ENCODE assay signal across 8 cellular contexts in the genomic region with DNA sequence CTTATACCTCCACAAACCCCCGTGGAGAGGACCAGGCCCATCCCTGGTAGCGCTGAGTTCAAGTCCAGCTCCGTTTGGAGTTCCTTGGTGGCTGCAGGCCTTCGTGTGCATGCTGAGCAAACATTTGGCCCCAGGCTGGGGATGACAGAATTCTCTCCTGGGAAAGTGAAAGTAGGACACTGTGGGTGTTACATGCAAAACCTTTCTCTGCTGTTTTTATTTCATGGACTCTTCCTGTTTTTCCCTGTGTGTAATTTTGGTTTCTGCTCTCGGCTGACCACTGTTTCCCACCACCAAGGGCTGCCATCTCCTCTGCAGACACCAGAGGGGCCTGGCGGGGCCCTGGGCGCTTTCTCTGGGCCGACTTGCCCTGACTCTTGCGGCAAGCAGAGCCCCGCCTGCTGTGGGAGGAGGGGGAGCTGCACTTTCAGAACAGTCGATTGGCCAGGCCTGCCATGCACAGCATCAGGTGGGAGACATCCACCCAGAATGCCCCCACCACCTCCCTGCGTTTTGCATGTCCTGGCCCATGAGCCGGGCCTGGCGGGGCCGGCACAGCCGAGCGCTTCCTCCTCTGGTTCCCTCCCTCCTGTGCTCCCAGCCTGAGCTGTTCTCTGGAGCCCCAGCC.
DNase-seq lines count a peak whose midpoint lies in the region; ATAC-seq and TF ChIP-seq lines count a peak whose summit lies in the region.

No MANE protein-coding gene starts in this region.

- H3K27ac Mint-ChIP-seq in central memory CD8-positive, alpha-beta T cell (ENCODE audit: low read depth) = peak overlapping the region; percentile 25

- peak overlapping the region; percentile 4 for H3K27ac ChIP-seq in RWPE2 (ENCODE audit: poor library complexity, severe bottlenecking)
- peak overlapping the region; percentile 90 to 95 (median 92) for H3K27ac ChIP-seq in right lobe of liver

- DNase-seq in RWPE2 (ENCODE audit: low spot score) = no peak
- DNase-seq in central memory CD8-positive, alpha-beta T cell (ENCODE audit: low spot score in 2 of 2) = no peak
- peak; percentile 65 to 80 (median 77) for DNase-seq in right lobe of liver
- DNase-seq in stimulated activated CD8-positive, alpha-beta memory T cell treated with anti-CD3 and anti-CD28 coated beads, Interleukin-4, amount 100 ng/mL, for 48 hours = peak; percentile 70
- DNase-seq in NCI-H146 (lab: John Stamatoyannopoulos, UW) = no peak
- no peak for DNase-seq in NCI-H146 treated with DMSO at 0.1 percent for 48 hours (lab: John Stamatoyannopoulos, UW; ENCODE audit: unreplicated experiment)

- peak overlapping the region; percentile 12 for H3K4me3 ChIP-seq in RWPE2 (ENCODE audit: severe bottlenecking)
- H3K4me3 ChIP-seq in right lobe of liver = peak overlapping the region; percentile 11 to 45 (median 40)

- WGBS in right lobe of liver (ENCODE audit: insufficient coverage, low coverage, low lambda C conversion rate, missing lambda C conversion rate) = 11% methylated on average over 5 of the region's 17 CpGs

- TF ChIP-seq CTCF in RWPE2 (IDR thresholded peaks at IDR 0.05; ENCODE audit: poor library complexity, severe bottlenecking) = peak; percentile 28
- peak in 1 of 4 donors; percentile 14 for TF ChIP-seq CTCF in right lobe of liver (IDR thresholded peaks at IDR 0.05)

- H3K9me3 Mint-ChIP-seq in central memory CD8-positive, alpha-beta T cell = no peaks in the 10 kb centered on the region

- H3K27me3 Mint-ChIP-seq in central memory CD8-positive, alpha-beta T cell = no peaks in the 10 kb centered on the region

- peak overlapping the region; percentile 58 for H3K4me3 Mint-ChIP-seq in central memory CD8-positive, alpha-beta T cell

- H3K9me3 ChIP-seq in RWPE2 (ENCODE audit: severe bottlenecking) (no peaks in the 10 kb centered on the region), right lobe of liver (no peaks in the 10 kb centered on the region)

- peaks cover 4% of the 10 kb centered on the region for H3K4me1 Mint-ChIP-seq in central memory CD8-positive, alpha-beta T cell

- no peaks in the 10 kb centered on the region for H3K27me3 ChIP-seq in RWPE2 (ENCODE audit: insufficient read depth, poor library complexity, severe bottlenecking)
- H3K27me3 ChIP-seq in right lobe of liver = no peaks in the 10 kb centered on the region

- H3K4me1 ChIP-seq in RWPE2 (ENCODE audit: insufficient read depth, poor library complexity, severe bottlenecking) (peaks cover 10% of the 10 kb centered on the region), right lobe of liver (peaks cover 0 to 38% (median 18%) of the 10 kb centered on the region in 4 donors)

- intact Hi-C loops in right lobe of liver (cut with DNase I) = loop anchor here in 1 of 2 donors (10.0 kb wide), 1 partner anchor 103 kb away; the partner anchor contains the start of gene CABLES1

- peaks cover under 1% of the 10 kb centered on the region for H3K36me3 Mint-ChIP-seq in central memory CD8-positive, alpha-beta T cell (ENCODE audit: insufficient read depth)

- TF ChIP-seq POLR2A in right lobe of liver (IDR thresholded peaks at IDR 0.05) = peak; percentile 11

- ATAC-seq in GM18511 (IDR thresholded peaks at IDR 0.05; ENCODE audit: unreplicated experiment) (peak; percentile 67), HG02678 (IDR thresholded peaks at IDR 0.05; ENCODE audit: unreplicated experiment) (peak; percentile 62), RWPE2 (ENCODE audit: low read depth) (peak; percentile 73), right lobe of liver (peak; percentile 84 to 86 (median 85))
- ATAC-seq in central memory CD8-positive, alpha-beta T cell (replicated peaks; ENCODE audit: extremely low read depth, poor library complexity, severe bottlenecking) = no peak

- H3K36me3 ChIP-seq in RWPE2 (ENCODE audit: low read depth) = no peaks in the 10 kb centered on the region
- peaks cover 0 to 2% (median 0%) of the 10 kb centered on the region in 4 donors for H3K36me3 ChIP-seq in right lobe of liver

Comparison
In these comparisons a context has a peak if more than half of its experiments do, and no peak if none do; other contexts are left out.
1. DNase-seq: peak in right lobe of liver (3 of 3) and stimulated activated CD8-positive, alpha-beta memory T cell treated with anti-CD3 and anti-CD28 coated beads, Interleukin-4, amount 100 ng/mL, for 48 hours (single experiment); none in RWPE2 (single experiment), central memory CD8-positive, alpha-beta T cell (0 of 2), NCI-H146 (single experiment) and NCI-H146 treated with DMSO at 0.1 percent for 48 hours (single experiment).